1 cellular context compared by ENCODE assay signal in the genomic region with DNA sequence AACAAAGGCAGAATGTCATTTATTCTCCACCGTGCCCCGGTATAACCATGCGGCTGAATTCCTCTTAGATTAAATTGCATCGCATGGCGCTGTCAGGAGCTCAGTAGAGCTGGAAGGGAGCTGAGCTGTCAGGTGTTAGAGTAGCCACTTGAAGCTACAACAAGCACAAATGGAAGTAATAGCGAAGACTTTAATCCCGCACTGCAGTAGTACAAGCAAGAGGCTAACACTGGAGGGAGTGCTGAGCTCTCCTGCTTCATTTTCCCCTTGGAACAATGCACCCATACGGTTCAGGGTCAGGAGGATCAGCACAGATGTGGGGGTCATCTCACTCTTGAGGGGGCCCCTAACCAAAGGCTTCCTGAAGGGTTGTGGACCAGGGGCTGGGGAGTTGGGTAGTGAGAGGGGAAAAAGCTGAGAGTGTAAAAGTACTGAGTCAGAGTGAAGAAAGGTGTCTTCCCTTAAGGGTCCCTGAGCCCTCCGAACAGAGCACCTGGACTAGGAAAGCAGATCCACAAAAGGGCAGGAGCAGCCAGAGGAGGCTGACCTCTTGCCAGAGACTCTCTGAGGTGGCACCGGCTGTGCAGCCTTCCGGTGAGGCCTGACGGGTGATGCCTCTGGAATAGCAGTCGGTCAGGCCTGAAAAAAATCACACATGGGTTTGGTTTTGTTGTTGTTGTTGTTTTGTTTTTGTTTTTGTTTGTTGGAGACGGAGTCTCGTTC.
TF ChIP-seq lines count a peak whose summit lies in the region.

No MANE protein-coding gene starts in this region.

TF ChIP-seq in HepG2, 621 proteins besides CTCF, POLR2A, EP300 and RAD21:
- TF ChIP-seq ZNF761 (CRISPR knock-in tag; conservative IDR thresholded peaks at IDR 0.05) (no peak), NR2F2 (IDR thresholded peaks at IDR 0.05; ENCODE audit: borderline replicate concordance, low read depth) (no peak), SMC3 (IDR thresholded peaks at IDR 0.05; ENCODE audit: low read length) (peak; percentile 23; the same call in 1 of the 2 replicates), STAG1 (CRISPR knock-in tag; IDR thresholded peaks at IDR 0.05) (peak; percentile 59)
